Comparison of ENCODE assay signal across 8 cellular contexts in genomic region chr3:24185738-24186384, GRCh38.
DNase-seq lines count a peak whose midpoint lies in the region; ATAC-seq and TF ChIP-seq lines count a peak whose summit lies in the region.

No MANE protein-coding gene starts in this region.

- H3K27ac Mint-ChIP-seq in activated T-helper 17 cell treated with anti-CD3 and anti-CD28 coated beads, Interleukin-2, amount 50 U/mL, for 72 hours = no peak overlapping the region

- H3K4me3 Mint-ChIP-seq in activated T-helper 17 cell treated with anti-CD3 and anti-CD28 coated beads, Interleukin-2, amount 50 U/mL, for 72 hours = no peak overlapping the region

- H3K36me3 Mint-ChIP-seq in activated T-helper 17 cell treated with anti-CD3 and anti-CD28 coated beads, Interleukin-2, amount 50 U/mL, for 72 hours (ENCODE audit: low read depth) = no peaks in the 10 kb centered on the region

- intact Hi-C loops in head of caudate nucleus (cut with DNase I) (no loop called here), prostate gland (cut with DNase I) (loop anchor here (5.0 to 10.0 kb wide), 2 partner anchors 51 to 499 kb away; no protein-coding TSS in a partner anchor)

- no peaks in the 10 kb centered on the region for H3K4me1 ChIP-seq in prostate gland (replicated peaks)

- H3K4me1 Mint-ChIP-seq in activated T-helper 17 cell treated with anti-CD3 and anti-CD28 coated beads, Interleukin-2, amount 50 U/mL, for 72 hours = no peaks in the 10 kb centered on the region

- TF ChIP-seq POLR2A in GM18505 (IDR thresholded peaks at IDR 0.05; ENCODE audit: borderline replicate concordance, extremely low read depth, insufficient read depth, insufficient read length) = no peak
- no peak for TF ChIP-seq POLR2A in prostate gland (IDR thresholded peaks at IDR 0.05)

- H3K36me3 ChIP-seq in BJ (ENCODE audit: control insufficient read depth, insufficient read depth, low read length) (no peaks in the 10 kb centered on the region), prostate gland (no peaks in the 10 kb centered on the region)

- DNase-seq in BJ (ENCODE audit: low read depth) (no peak), NCI-H1105 treated with DMSO at 0.1 percent for 48 hours (lab: John Stamatoyannopoulos, UW) (peak; percentile 44), head of caudate nucleus (peak in 40 of 42 donors; percentile 13 to 74 (median 44)), prostate gland (ENCODE audit: low spot score) (peak; percentile 31), GOT3 (lab: John Stamatoyannopoulos, UW) (no peak)

- H3K27me3 ChIP-seq in BJ (ENCODE audit: control insufficient read depth, insufficient read depth, low read length) (no peaks in the 10 kb centered on the region), prostate gland (replicated peaks; ENCODE audit: insufficient read depth) (no peaks in the 10 kb centered on the region)

- no peak overlapping the region for H3K27ac ChIP-seq in prostate gland

- H3K4me3 ChIP-seq in BJ (ENCODE audit: low read depth, low read length) (no peak overlapping the region), prostate gland (no peak overlapping the region)

- no peaks in the 10 kb centered on the region for H3K9me3 Mint-ChIP-seq in activated T-helper 17 cell treated with anti-CD3 and anti-CD28 coated beads, Interleukin-2, amount 50 U/mL, for 72 hours

- ATAC-seq in GM18505 (IDR thresholded peaks at IDR 0.05; ENCODE audit: unreplicated experiment) = peak; percentile 90
- peak; percentile 95 for ATAC-seq in HG02885 (IDR thresholded peaks at IDR 0.05; ENCODE audit: poor library complexity, unreplicated experiment)
- peak; percentile 45 for ATAC-seq in activated T-helper 17 cell treated with anti-CD3 and anti-CD28 coated beads, Interleukin-2, amount 50 U/mL, for 72 hours (replicated peaks)

- TF ChIP-seq CTCF in BJ (IDR thresholded peaks at IDR 0.05; ENCODE audit: insufficient read depth, low read depth, low read length) = peak; percentile 74
- TF ChIP-seq CTCF in prostate gland (IDR thresholded peaks at IDR 0.05) = peak; percentile 33 to 68 (median 62)

- POLR2A ChIA-PET in BJ (lab: Charles Lee) = no interaction called here

- 34% methylated on average over 5 of the region's 5 CpGs for WGBS in prostate gland

- CTCF ChIA-PET in BJ (lab: Yijun Ruan, JAX) = interaction anchor here (0.6 to 2.8 kb wide), 28 partner anchors 9 to 498 kb away, joined by 3 to 25 read pairs (median 4); no protein-coding TSS in a partner anchor

- no peaks in the 10 kb centered on the region for H3K27me3 Mint-ChIP-seq in activated T-helper 17 cell treated with anti-CD3 and anti-CD28 coated beads, Interleukin-2, amount 50 U/mL, for 72 hours

- no peaks in the 10 kb centered on the region for H3K9me3 ChIP-seq in prostate gland

Comparison
In these comparisons a context has a peak if more than half of its experiments do, and no peak if none do; other contexts are left out.
1. DNase-seq: peak in NCI-H1105 treated with DMSO at 0.1 percent for 48 hours (single experiment), head of caudate nucleus (40 of 42) and prostate gland (single experiment); none in BJ (single experiment) and GOT3 (single experiment).
2. ATAC-seq: peak in every context shown above with its lines; median percentile 95 in HG02885; 90 in GM18505; 45 in activated T-helper 17 cell treated with anti-CD3 and anti-CD28 coated beads, Interleukin-2, amount 50 U/mL, for 72 hours.